ENCODE assay signal across 9 cellular contexts in the genomic region with DNA sequence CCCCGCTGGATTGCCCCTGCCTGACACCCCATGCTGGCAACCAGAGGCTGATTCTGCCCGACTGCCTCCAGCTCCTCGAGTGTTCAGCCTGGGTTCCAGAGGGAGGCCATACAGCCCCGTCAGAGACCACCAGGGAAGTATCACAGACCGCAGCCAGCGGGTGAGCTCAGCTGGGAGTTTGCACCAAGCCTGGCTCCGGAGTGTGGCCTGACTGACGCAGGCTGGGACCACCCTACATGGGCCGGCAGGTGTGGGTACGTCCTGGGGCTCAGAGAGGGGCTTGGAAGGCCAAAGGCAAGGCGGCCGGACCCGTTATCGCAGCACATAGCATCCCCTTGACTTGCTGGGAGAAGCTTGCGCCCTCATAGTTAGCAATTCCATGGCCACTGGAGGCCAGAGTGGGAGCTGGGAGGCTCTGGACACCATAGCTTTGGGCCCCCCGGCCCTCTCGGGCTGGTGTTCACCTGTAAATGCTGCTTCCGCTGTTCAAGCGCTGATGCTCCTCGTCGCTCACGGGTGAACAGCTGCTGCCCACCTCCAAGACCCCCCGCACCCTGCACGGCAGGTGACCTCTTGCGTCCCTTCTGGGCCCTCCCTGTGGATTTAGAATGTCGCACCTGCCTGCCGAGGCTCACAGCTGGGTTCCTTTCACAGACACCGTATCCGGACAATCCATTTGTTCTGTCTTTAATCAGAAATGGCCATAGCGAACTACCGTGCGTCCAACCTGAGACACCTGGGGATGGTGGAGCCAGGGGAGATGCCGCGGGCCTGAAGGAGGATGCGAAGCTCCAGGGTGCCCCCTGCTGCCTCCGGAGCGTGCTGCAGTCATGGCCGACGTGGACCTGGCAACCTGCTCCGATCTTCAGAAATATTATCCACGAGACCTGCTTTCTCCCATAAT. TPM values are rescaled to one million over a fixed set of nuclear protein-coding genes. Genes with fewer than 3 reads are reported as not detected.
DNase-seq lines count a peak whose midpoint lies in the region; ATAC-seq and TF ChIP-seq lines count a peak whose summit lies in the region.
"Had no signal": no experiment of that assay in that cellular context is flagged by ENCODE, and none has a peak within 500 bp of the region (broad histone marks: within the 10 kb centered on the region; RNA-seq: fewer than 3 reads in every experiment).

No MANE protein-coding gene starts in this region.

- no peaks in the 10 kb centered on the region for H3K79me1 ChIP-seq in mesenchymal stem cell (replicated peaks; ENCODE audit: low read length, poor library complexity, severe bottlenecking)

- H3K9ac ChIP-seq in colonic mucosa (ENCODE audit: low read depth in 2 of 2, low read length in 2 of 2), result no peak overlapping the region
- H3K9ac ChIP-seq in mesenchymal stem cell (ENCODE audit: low read length), result no peak overlapping the region

- no peak overlapping the region for H3K4me3 Mint-ChIP-seq in activated CD4-positive, alpha-beta T cell treated with anti-CD3 and anti-CD28 coated beads, Interleukin-2, amount 10 ng/mL, durations not matched to agents 24 days and 14 days
- H3K4me3 Mint-ChIP-seq in stimulated activated naive B cell treated with anti-CD40 and anti-IgM and Interleukin-4, amounts not matched to agents 10 μg/mL and 1 μg/mL and 100 μg/mL, for 72 hours, result no peak overlapping the region
- H3K4me3 Mint-ChIP-seq: stimulated activated naive CD8-positive, alpha-beta T cell treated with anti-CD3 and anti-CD28 coated beads, Interleukin-15, Interleukin-2, amounts not matched to agents 100 ng/mL and 50 ng/mL, for 24 hours had no signal

- DNase-seq in DMS114 treated with DMSO at 0.1 percent for 48 hours (lab: John Stamatoyannopoulos, UW; ENCODE audit: unreplicated experiment) (peak; percentile 16), NCI-H460 (ENCODE audit: extremely low read depth, low read depth) (peak; percentile 47), colonic mucosa (peak; percentile 80), mesenchymal stem cell (peak; percentile 40)
- peak; percentile 90 for DNase-seq in activated CD4-positive, alpha-beta T cell treated with anti-CD3 and anti-CD28 coated beads, Interleukin-2, amount 10 ng/mL, durations not matched to agents 24 days and 14 days
- DNase-seq in stimulated activated naive B cell treated with anti-CD40 and anti-IgM and Interleukin-4, amounts not matched to agents 10 μg/mL and 1 μg/mL and 100 μg/mL, for 72 hours, result peak; percentile 47

- H2AFZ ChIP-seq in mesenchymal stem cell (ENCODE audit: low read depth, low read length), result no peak overlapping the region

- H3K4me3 ChIP-seq in colonic mucosa, result no peak overlapping the region
- no peak overlapping the region for H3K4me3 ChIP-seq in mesenchymal stem cell (ENCODE audit: insufficient read depth in 1 of 2, low read depth in 1 of 2, low read length in 2 of 2)

- WGBS in mesenchymal stem cell, result 60% methylated on average over 40 of the region's 41 CpGs

- no peak overlapping the region for H3K27ac ChIP-seq in colonic mucosa
- H3K27ac ChIP-seq in mesenchymal stem cell (ENCODE audit: low read length, poor library complexity, severe bottlenecking), result no peak overlapping the region

- peak; percentile 56 for ATAC-seq in HG03159 (IDR thresholded peaks at IDR 0.05; ENCODE audit: unreplicated experiment)
- ATAC-seq in stimulated activated naive B cell treated with anti-CD40 and anti-IgM and Interleukin-4, amounts not matched to agents 10 μg/mL and 1 μg/mL and 100 μg/mL, for 72 hours (replicated peaks), result peak; percentile 80
- no peak for ATAC-seq in GM18870 (IDR thresholded peaks at IDR 0.05; ENCODE audit: unreplicated experiment)

- no peak overlapping the region for H3K4me2 ChIP-seq in mesenchymal stem cell (ENCODE audit: low read length, poor library complexity, severe bottlenecking)

- no peak overlapping the region for H3K27ac Mint-ChIP-seq in activated CD4-positive, alpha-beta T cell treated with anti-CD3 and anti-CD28 coated beads, Interleukin-2, amount 10 ng/mL, durations not matched to agents 24 days and 14 days
- H3K27ac Mint-ChIP-seq in stimulated activated naive B cell treated with anti-CD40 and anti-IgM and Interleukin-4, amounts not matched to agents 10 μg/mL and 1 μg/mL and 100 μg/mL, for 72 hours, result no peak overlapping the region
- H3K27ac Mint-ChIP-seq: stimulated activated naive CD8-positive, alpha-beta T cell treated with anti-CD3 and anti-CD28 coated beads, Interleukin-15, Interleukin-2, amounts not matched to agents 100 ng/mL and 50 ng/mL, for 24 hours had no signal

- no peak overlapping the region for H2AK5ac ChIP-seq in mesenchymal stem cell (ENCODE audit: low read length, severe bottlenecking)

- peaks cover 3% of the 10 kb centered on the region for H3K27me3 Mint-ChIP-seq in activated CD4-positive, alpha-beta T cell treated with anti-CD3 and anti-CD28 coated beads, Interleukin-2, amount 10 ng/mL, durations not matched to agents 24 days and 14 days
- H3K27me3 Mint-ChIP-seq in stimulated activated naive B cell treated with anti-CD40 and anti-IgM and Interleukin-4, amounts not matched to agents 10 μg/mL and 1 μg/mL and 100 μg/mL, for 72 hours, result peaks cover 12 to 15% of the 10 kb centered on the region in 2 donors
- H3K27me3 Mint-ChIP-seq: stimulated activated naive CD8-positive, alpha-beta T cell treated with anti-CD3 and anti-CD28 coated beads, Interleukin-15, Interleukin-2, amounts not matched to agents 100 ng/mL and 50 ng/mL, for 24 hours had no signal

- H2BK12ac ChIP-seq in mesenchymal stem cell (ENCODE audit: low read length in 2 of 2), result peak overlapping the region in 1 of 2 experiments; percentile 59

- H2BK5ac ChIP-seq in mesenchymal stem cell (ENCODE audit: low read depth, low read length, poor library complexity, severe bottlenecking), result no peak overlapping the region

- H3K27me3 ChIP-seq in colonic mucosa, result no peaks in the 10 kb centered on the region
- H3K27me3 ChIP-seq in mesenchymal stem cell (ENCODE audit: control insufficient read depth in 1 of 2, insufficient read depth in 1 of 2, low read length in 2 of 2), result peaks cover 27 to 49% of the 10 kb centered on the region in 2 experiments

- H3K36me3 ChIP-seq in colonic mucosa (no peaks in the 10 kb centered on the region), mesenchymal stem cell (ENCODE audit: control insufficient read depth in 1 of 2, insufficient read depth in 2 of 2, low read depth in 1 of 2, low read length in 2 of 2) (no peaks in the 10 kb centered on the region)

- peak overlapping the region; percentile 94 for H2BK15ac ChIP-seq in mesenchymal stem cell (ENCODE audit: low read depth, poor library complexity, severe bottlenecking)

- H3K23ac ChIP-seq in mesenchymal stem cell (ENCODE audit: low read length in 2 of 2), result no peak overlapping the region

- peak overlapping the region; percentile 46 for H4K8ac ChIP-seq in mesenchymal stem cell (ENCODE audit: low read length)

- H3K36me3 Mint-ChIP-seq in activated CD4-positive, alpha-beta T cell treated with anti-CD3 and anti-CD28 coated beads, Interleukin-2, amount 10 ng/mL, durations not matched to agents 24 days and 14 days (ENCODE audit: low read depth), result no peaks in the 10 kb centered on the region
- no peaks in the 10 kb centered on the region for H3K36me3 Mint-ChIP-seq in stimulated activated naive B cell treated with anti-CD40 and anti-IgM and Interleukin-4, amounts not matched to agents 10 μg/mL and 1 μg/mL and 100 μg/mL, for 72 hours

- TF ChIP-seq CTCF in colonic mucosa (IDR thresholded peaks at IDR 0.05), result peak; percentile 78

- peak overlapping the region in 1 of 2 experiments; percentile 30 for H3K14ac ChIP-seq in mesenchymal stem cell (ENCODE audit: low read length in 2 of 2)

- H3K9me3 ChIP-seq in colonic mucosa, result no peaks in the 10 kb centered on the region
- H3K9me3 ChIP-seq in mesenchymal stem cell (ENCODE audit: control insufficient read depth, low read length), result no peaks in the 10 kb centered on the region

- H3K4me1 ChIP-seq in colonic mucosa (no peaks in the 10 kb centered on the region), mesenchymal stem cell (ENCODE audit: control insufficient read depth, insufficient read depth, low read depth, low read length) (peaks cover 4% of the 10 kb centered on the region)

- H3K4ac ChIP-seq in mesenchymal stem cell (ENCODE audit: low read depth in 1 of 2, low read length in 2 of 2), result peak overlapping the region in 1 of 2 experiments; percentile 30

- H2BK120ac ChIP-seq in mesenchymal stem cell (ENCODE audit: low read depth, low read length), result no peak overlapping the region

- peak overlapping the region; percentile 72 for H4K91ac ChIP-seq in mesenchymal stem cell (ENCODE audit: low read length)

- H3K18ac ChIP-seq in mesenchymal stem cell (ENCODE audit: low read depth in 1 of 2, low read length in 2 of 2), result peak overlapping the region in 1 of 2 experiments; percentile 11

- peaks cover 4% of the 10 kb centered on the region for H3K4me1 Mint-ChIP-seq in activated CD4-positive, alpha-beta T cell treated with anti-CD3 and anti-CD28 coated beads, Interleukin-2, amount 10 ng/mL, durations not matched to agents 24 days and 14 days
- H3K4me1 Mint-ChIP-seq in stimulated activated naive B cell treated with anti-CD40 and anti-IgM and Interleukin-4, amounts not matched to agents 10 μg/mL and 1 μg/mL and 100 μg/mL, for 72 hours, result peaks cover 17 to 25% of the 10 kb centered on the region in 2 donors

- no peaks in the 10 kb centered on the region for H3K9me3 Mint-ChIP-seq in activated CD4-positive, alpha-beta T cell treated with anti-CD3 and anti-CD28 coated beads, Interleukin-2, amount 10 ng/mL, durations not matched to agents 24 days and 14 days
- H3K9me3 Mint-ChIP-seq in stimulated activated naive B cell treated with anti-CD40 and anti-IgM and Interleukin-4, amounts not matched to agents 10 μg/mL and 1 μg/mL and 100 μg/mL, for 72 hours, result no peaks in the 10 kb centered on the region
- H3K9me3 Mint-ChIP-seq: stimulated activated naive CD8-positive, alpha-beta T cell treated with anti-CD3 and anti-CD28 coated beads, Interleukin-15, Interleukin-2, amounts not matched to agents 100 ng/mL and 50 ng/mL, for 24 hours had no signal

- intact Hi-C loops in activated CD4-positive, alpha-beta T cell treated with anti-CD3 and anti-CD28 coated beads, Interleukin-2, amount 10 ng/mL, durations not matched to agents 24 days and 14 days (cut with micrococcal nuclease), result loop anchor here (1.0 kb wide), 1 partner anchor 292 kb away; no protein-coding TSS in a partner anchor
- intact Hi-C loops in colonic mucosa (cut with DNase I), result no loop called here

RNA-seq across cellular contexts. Expression of a gene that starts 31.2 kb away (rescaled TPM):
- 25.5 and 32.2 TPM in 2 replicates for total RNA-seq in NCI-H460 (2014; rRNA removed; shearing (Covaris generic))
- 28.3 and 56.5 TPM in 2 replicates for polyA plus RNA-seq in NCI-H460 (2014; cell fraction: nucleus; rRNA removed)
- 7.6 and 10.4 TPM in 2 replicates for total RNA-seq in activated CD4-positive, alpha-beta T cell treated with anti-CD3 and anti-CD28 coated beads, Interleukin-2, amount 10 ng/mL, durations not matched to agents 24 days and 14 days
- total RNA-seq in colonic mucosa, result 10 to 100 TPM in 1 of 2 donors, 1 to 10 TPM in 1; 7.7 to 13.2 TPM
- polyA plus RNA-seq in mesenchymal stem cell (2013, experiment 1 of 2), result 36.6 TPM
- 33.8 TPM for polyA plus RNA-seq in mesenchymal stem cell (2013, experiment 2 of 2)

Comparison
In these comparisons a context has a peak if more than half of its experiments do, and no peak if none do; other contexts are left out.
1. DNase-seq: peak in every context shown above with its lines; median percentile 90 in activated CD4-positive, alpha-beta T cell treated with anti-CD3 and anti-CD28 coated beads, Interleukin-2, amount 10 ng/mL, durations not matched to agents 24 days and 14 days; 80 in colonic mucosa; 47 in NCI-H460; 47 in stimulated activated naive B cell treated with anti-CD40 and anti-IgM and Interleukin-4, amounts not matched to agents 10 μg/mL and 1 μg/mL and 100 μg/mL, for 72 hours; 40 in mesenchymal stem cell; 16 in DMS114 treated with DMSO at 0.1 percent for 48 hours.